In the genomic region with DNA sequence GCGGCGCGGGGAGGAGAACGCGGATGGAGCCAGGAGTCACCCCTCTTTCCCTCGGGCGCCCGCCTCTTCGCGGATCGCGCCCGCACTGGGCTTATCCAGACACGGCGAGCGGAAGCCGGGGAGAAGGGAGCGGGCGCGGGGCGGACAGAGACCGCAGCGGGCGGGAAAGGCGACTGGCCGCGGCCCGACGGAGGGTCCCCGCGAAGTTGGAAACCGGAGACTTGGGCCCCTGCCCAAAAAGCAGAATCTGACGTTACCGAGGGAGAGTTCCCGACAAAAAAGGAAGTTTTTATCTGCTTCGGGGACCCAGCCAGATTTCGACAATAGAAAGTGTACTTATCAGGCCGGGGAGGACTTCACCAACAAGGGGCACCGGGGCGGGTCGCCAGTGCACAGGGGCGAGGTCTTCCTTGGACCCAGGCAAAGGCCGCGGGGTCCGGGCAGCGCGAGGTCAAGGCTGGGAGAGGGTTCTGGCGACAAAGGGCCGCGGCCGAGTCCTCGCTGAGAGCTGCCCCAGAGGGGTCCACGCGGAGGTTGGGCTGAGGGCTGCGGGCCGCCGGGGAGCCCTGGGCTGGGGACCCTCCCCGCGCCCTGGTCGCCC, we compare ENCODE assay signal across 8 cellular contexts. TPM values are rescaled to one million over a fixed set of nuclear protein-coding genes. Genes with fewer than 3 reads are reported as not detected.
A peak's percentile ranks its signal among the peaks of the same experiment; 100 is the strongest.
DNase-seq lines count a peak whose midpoint lies in the region; ATAC-seq, FAIRE-seq and TF ChIP-seq lines count a peak whose summit lies in the region.

No MANE protein-coding gene starts in this region.

- no peak for FAIRE-seq in pancreas (lab: Jason Lieb, UNC)

- H3K27me3 ChIP-seq in pancreas, result no peaks in the 10 kb centered on the region

- intact Hi-C loops in pancreas (cut with DNase I), result no loop called here

- ATAC-seq in pancreas, result peak; percentile 30 to 68 (median 56)

- no peaks in the 10 kb centered on the region for H3K36me3 ChIP-seq in pancreas

- no peak for DNase-seq in GM12865 (ENCODE audit: low read depth)
- DNase-seq in foreskin fibroblast, result peak in 1 of 2 donors; percentile 51
- peak in 1 of 6 donors; percentile 79 for DNase-seq in pancreas
- DNase-seq in NCI-H446 treated with DMSO at 0.1 percent for 48 hours (lab: John Stamatoyannopoulos, UW), result no peak
- DNase-seq in middle frontal gyrus (ENCODE audit: extremely low spot score, low spot score), result no peak
- no peak for DNase-seq in NCI-H1092 treated with DMSO at 0.1 percent for 48 hours (lab: John Stamatoyannopoulos, UW)
- DNase-seq in G401 (ENCODE audit: low spot score), result no peak

- H3K27ac ChIP-seq in VCaP, result peak overlapping the region; percentile 27; the same call in 1 of the 2 replicates
- peak overlapping the region; percentile 63 to 77 (median 68) for H3K27ac ChIP-seq in pancreas

- whole genome bisulfite sequencing in pancreas, 2 donors, result 0 to 1% methylated on average over 50 to 60 of the region's 60 CpGs

- H3K9me3 ChIP-seq in pancreas, result no peaks in the 10 kb centered on the region

- in situ Hi-C loops in G401 (cut with HindIII; ENCODE audit: low sequenced_read_pairs), result no loop called here

- H3K4me3 ChIP-seq in GM12865 (ENCODE audit: low read depth, low read length) (peak overlapping the region; percentile 51), foreskin fibroblast (ENCODE audit: low read depth in 1 of 2, low read length in 2 of 2) (peak overlapping the region; percentile 44 to 54), pancreas (peak overlapping the region; percentile 31 to 67 (median 42))

- TF ChIP-seq CTCF in GM12865 (IDR thresholded peaks at IDR 0.05; ENCODE audit: insufficient read depth, low read depth, low read length, missing control alignments) (no peak), VCaP (conservative IDR thresholded peaks at IDR 0.05) (no peak), foreskin fibroblast (IDR thresholded peaks at IDR 0.05; ENCODE audit: low read depth, low read length) (no peak), pancreas (IDR thresholded peaks at IDR 0.05) (no peak)

- H3K4me1 ChIP-seq in pancreas, result no peaks in the 10 kb centered on the region

RNA-seq across cellular contexts. Expression of a gene that starts 0.5 kb away (rescaled TPM):
- total RNA-seq in pancreas, result 10 to 100 TPM in 1 of 6 donors, 1 to 10 TPM in 5; 5.0 to 11.4 (median 5.9) TPM
- polyA plus RNA-seq in pancreas, result 10 to 100 TPM in 1 of 2 donors, 1 to 10 TPM in 1; 8.1 to 15.0 TPM
- total RNA-seq in G401 (2014; rRNA removed; shearing (Covaris generic)), result 14.3 and 30.6 TPM in 2 replicates

RNA-seq across cellular contexts. Expression of a gene that starts 45.3 kb away (rescaled TPM):
- total RNA-seq in pancreas, result 1 to 10 TPM in 2 of 6 donors, under 1 TPM in 4; 0.55 to 3.0 (median 0.84) TPM
- 1 to 10 TPM; 5.2 to 7.3 TPM for polyA plus RNA-seq in pancreas
- total RNA-seq in G401 (2014; rRNA removed; shearing (Covaris generic)), result 9.4 and 12.2 TPM in 2 replicates

RNA-seq across cellular contexts. Expression of a gene that starts 47.6 kb away (rescaled TPM):
- total RNA-seq in pancreas, result 10 to 100 TPM in 1 of 6 donors, 1 to 10 TPM in 5; 2.6 to 15.7 (median 6.5) TPM
- 10 to 100 TPM in 1 of 2 donors, 1 to 10 TPM in 1; 9.8 to 10.3 TPM for polyA plus RNA-seq in pancreas
- 3.1 and 3.3 TPM in 2 replicates for total RNA-seq in G401 (2014; rRNA removed; shearing (Covaris generic))

RNA-seq across cellular contexts. Expression of a gene that starts 58.4 kb away (rescaled TPM):
- 1 to 10 TPM in 3 of 6 donors, under 1 TPM in 3; 0.35 to 4.9 (median 1.3) TPM for total RNA-seq in pancreas
- 1 to 10 TPM in 1 of 2 donors, under 1 TPM in 1; 0.34 to 1.5 TPM for polyA plus RNA-seq in pancreas
- total RNA-seq in G401 (2014; rRNA removed; shearing (Covaris generic)), result not detected in 2 replicates
